Comparison of ENCODE assay signal across 1 cellular context in the genomic region with DNA sequence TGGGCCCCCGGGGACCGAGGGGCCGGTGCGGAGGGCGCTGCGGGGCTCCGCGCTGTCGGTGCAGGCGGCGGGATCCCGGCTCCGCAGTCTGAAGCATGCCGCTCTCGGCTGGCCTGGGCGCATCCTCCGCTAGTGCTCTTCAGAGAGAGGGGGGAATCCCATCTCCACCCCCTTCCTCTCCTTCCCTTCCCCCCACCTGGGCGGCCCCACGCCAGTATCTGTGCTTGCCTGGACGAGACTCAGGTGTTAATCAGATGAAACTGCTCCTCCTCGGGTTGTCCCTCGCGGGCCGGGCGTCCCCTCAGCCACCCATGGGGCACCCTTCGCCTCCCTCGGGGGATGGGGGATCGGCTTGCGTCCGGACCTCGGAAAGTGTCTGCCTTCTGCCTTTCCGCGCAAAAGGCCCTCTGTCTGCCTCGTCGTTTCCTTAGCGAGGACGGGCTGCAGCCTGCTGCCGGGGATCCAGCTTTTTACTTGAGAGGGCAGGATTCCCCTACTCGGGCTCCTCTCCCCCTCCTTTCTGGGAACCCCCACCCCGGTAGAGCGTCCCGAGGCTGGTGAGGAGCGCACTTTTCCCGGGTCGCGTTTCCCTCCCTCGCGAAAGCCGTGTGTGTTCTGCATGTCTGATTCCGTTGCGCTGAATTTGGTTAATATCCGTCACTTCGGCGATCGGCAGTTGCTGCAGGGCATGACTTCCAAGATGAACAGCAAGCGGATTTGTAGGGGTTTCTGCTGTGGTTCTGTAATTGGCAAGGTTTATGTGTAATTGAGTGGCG.
TF ChIP-seq lines count a peak whose summit lies in the region.

No MANE protein-coding gene starts in this region.

TF ChIP-seq in GM23338, 12 proteins besides CTCF, POLR2A, EP300 and RAD21 (continued from another document):
- TF ChIP-seq, protein P1, sequence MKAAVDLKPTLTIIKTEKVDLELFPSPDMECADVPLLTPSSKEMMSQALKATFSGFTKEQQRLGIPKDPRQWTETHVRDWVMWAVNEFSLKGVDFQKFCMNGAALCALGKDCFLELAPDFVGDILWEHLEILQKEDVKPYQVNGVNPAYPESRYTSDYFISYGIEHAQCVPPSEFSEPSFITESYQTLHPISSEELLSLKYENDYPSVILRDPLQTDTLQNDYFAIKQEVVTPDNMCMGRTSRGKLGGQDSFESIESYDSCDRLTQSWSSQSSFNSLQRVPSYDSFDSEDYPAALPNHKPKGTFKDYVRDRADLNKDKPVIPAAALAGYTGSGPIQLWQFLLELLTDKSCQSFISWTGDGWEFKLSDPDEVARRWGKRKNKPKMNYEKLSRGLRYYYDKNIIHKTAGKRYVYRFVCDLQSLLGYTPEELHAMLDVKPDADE (IDR thresholded peaks at IDR 0.05), result no peak
- TF ChIP-seq, protein P2, sequence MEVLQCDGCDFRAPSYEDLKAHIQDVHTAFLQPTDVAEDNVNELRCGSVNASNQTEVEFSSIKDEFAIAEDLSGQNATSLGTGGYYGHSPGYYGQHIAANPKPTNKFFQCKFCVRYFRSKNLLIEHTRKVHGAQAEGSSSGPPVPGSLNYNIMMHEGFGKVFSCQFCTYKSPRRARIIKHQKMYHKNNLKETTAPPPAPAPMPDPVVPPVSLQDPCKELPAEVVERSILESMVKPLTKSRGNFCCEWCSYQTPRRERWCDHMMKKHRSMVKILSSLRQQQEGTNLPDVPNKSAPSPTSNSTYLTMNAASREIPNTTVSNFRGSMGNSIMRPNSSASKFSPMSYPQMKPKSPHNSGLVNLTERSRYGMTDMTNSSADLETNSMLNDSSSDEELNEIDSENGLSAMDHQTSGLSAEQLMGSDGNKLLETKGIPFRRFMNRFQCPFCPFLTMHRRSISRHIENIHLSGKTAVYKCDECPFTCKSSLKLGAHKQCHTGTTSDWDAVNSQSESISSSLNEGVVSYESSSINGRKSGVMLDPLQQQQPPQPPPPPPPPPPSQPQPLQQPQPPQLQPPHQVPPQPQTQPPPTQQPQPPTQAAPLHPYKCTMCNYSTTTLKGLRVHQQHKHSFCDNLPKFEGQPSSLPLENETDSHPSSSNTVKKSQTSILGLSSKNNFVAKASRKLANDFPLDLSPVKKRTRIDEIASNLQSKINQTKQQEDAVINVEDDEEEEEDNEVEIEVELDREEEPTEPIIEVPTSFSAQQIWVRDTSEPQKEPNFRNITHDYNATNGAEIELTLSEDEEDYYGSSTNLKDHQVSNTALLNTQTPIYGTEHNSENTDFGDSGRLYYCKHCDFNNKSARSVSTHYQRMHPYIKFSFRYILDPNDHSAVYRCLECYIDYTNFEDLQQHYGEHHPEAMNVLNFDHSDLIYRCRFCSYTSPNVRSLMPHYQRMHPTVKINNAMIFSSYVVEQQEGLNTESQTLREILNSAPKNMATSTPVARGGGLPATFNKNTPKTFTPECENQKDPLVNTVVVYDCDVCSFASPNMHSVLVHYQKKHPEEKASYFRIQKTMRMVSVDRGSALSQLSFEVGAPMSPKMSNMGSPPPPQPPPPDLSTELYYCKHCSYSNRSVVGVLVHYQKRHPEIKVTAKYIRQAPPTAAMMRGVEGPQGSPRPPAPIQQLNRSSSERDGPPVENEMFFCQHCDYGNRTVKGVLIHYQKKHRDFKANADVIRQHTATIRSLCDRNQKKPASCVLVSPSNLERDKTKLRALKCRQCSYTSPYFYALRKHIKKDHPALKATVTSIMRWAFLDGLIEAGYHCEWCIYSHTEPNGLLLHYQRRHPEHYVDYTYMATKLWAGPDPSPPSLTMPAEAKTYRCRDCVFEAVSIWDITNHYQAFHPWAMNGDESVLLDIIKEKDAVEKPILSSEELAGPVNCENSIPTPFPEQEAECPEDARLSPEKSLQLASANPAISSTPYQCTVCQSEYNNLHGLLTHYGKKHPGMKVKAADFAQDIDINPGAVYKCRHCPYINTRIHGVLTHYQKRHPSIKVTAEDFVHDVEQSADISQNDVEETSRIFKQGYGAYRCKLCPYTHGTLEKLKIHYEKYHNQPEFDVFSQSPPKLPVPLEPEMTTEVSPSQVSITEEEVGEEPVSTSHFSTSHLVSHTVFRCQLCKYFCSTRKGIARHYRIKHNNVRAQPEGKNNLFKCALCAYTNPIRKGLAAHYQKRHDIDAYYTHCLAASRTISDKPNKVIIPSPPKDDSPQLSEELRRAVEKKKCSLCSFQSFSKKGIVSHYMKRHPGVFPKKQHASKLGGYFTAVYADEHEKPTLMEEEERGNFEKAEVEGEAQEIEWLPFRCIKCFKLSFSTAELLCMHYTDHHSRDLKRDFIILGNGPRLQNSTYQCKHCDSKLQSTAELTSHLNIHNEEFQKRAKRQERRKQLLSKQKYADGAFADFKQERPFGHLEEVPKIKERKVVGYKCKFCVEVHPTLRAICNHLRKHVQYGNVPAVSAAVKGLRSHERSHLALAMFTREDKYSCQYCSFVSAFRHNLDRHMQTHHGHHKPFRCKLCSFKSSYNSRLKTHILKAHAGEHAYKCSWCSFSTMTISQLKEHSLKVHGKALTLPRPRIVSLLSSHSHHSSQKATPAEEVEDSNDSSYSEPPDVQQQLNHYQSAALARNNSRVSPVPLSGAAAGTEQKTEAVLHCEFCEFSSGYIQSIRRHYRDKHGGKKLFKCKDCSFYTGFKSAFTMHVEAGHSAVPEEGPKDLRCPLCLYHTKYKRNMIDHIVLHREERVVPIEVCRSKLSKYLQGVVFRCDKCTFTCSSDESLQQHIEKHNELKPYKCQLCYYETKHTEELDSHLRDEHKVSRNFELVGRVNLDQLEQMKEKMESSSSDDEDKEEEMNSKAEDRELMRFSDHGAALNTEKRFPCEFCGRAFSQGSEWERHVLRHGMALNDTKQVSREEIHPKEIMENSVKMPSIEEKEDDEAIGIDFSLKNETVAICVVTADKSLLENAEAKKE (CRISPR knock-in tag; IDR thresholded peaks at IDR 0.05), result no peak
- TF ChIP-seq EZH2phosphoT487 (IDR thresholded peaks at IDR 0.05; ENCODE audit: unreplicated experiment), result no peak
